Comparison of ENCODE assay signal across 1 cellular context in the genomic region with DNA sequence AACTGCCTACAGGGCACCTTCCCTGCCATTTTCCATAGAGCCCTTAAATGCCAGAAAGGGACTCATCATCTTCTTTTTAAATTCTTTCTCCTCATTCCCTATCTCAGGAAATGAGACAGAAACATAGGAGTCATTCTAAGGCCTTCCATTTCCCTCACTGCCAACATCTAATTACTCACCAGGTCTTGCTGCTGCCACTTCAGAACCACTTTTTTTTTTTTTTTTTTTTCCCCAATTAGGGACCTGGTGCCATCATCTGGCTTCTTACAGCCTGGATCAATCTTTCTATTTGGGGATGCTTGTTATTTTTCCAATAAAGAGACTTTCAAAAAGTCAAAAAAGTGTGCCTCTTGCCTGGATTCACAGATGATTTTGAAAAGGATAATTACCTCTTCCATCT.
TF ChIP-seq lines count a peak whose summit lies in the region.

No MANE protein-coding gene starts in this region.

TF ChIP-seq in HepG2, 621 proteins besides CTCF, POLR2A, EP300 and RAD21 (continued from another document):
- TF ChIP-seq, protein P1, sequence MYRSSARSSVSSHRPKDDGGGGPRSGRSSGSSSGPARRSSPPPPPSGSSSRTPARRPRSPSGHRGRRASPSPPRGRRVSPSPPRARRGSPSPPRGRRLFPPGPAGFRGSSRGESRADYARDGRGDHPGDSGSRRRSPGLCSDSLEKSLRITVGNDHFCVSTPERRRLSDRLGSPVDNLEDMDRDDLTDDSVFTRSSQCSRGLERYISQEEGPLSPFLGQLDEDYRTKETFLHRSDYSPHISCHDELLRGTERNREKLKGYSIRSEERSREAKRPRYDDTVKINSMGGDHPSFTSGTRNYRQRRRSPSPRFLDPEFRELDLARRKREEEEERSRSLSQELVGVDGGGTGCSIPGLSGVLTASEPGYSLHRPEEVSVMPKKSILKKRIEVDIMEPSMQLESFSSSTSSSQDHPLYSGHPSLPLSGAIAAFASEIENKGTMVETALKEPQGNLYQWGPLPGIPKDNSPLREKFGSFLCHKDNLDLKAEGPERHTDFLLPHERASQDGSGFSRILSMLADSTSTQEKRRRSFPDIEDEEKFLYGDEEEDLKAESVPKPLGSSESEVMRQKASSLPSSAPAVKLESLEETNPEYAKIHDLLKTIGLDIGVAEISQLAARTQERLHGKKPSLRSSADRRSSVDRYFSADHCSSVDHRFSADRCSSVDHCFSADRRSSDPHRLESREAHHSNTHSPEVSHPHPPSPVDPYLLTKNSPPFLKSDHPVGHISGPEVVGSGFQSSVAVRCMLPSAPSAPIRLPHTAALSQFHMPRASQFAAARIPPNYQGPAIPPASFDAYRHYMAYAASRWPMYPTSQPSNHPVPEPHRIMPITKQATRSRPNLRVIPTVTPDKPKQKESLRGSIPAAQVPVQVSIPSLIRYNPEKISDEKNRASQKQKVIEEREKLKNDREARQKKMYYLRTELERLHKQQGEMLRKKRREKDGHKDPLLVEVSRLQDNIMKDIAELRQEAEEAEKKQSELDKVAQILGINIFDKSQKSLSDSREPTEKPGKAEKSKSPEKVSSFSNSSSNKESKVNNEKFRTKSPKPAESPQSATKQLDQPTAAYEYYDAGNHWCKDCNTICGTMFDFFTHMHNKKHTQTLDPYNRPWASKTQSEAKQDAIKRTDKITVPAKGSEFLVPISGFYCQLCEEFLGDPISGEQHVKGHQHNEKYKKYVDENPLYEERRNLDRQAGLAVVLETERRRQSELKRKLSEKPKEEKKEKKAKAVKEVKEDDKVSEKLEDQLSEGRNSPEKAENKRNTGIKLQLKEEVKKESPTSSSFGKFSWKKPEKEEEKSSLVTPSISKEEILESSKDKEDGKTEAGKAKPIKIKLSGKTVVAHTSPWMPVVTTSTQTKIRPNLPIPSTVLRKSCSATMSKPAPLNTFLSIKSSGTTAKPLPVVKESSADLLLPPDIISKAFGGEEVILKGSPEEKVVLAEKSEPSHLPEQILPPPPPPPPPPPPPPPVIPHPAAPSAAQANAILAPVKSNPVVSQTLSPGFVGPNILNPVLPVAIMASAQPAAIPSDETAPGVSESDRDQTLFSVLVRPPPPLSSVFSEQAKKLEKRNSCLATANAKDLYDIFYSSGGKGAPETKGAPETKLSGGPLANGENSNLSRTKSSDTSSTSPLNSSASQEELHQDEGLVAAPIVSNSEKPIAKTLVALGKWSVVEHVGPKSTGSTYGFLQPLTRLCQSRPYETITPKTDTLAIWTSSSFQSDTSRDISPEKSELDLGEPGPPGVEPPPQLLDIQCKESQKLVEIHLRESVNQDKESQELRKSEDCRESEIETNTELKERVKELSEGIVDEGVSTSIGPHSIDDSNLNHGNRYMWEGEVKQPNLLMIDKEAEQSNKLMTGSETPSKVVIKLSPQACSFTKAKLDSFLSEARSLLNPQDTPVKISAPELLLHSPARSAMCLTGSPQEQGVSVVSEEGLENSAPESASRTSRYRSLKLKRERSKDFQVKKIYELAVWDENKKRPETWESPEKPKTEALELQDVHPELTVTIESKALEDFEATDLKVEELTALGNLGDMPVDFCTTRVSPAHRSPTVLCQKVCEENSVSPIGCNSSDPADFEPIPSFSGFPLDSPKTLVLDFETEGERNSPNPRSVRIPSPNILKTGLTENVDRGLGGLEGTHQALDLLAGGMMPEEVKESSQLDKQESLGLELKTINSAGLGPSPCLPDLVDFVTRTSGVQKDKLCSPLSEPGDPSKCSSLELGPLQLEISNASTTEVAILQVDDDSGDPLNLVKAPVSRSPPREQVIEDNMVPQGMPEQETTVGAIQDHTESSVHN (CRISPR knock-in tag; IDR thresholded peaks at IDR 0.05): no peak
TF ChIP-seq in HepG2: peak in this region for 0.
